In the genomic region with DNA sequence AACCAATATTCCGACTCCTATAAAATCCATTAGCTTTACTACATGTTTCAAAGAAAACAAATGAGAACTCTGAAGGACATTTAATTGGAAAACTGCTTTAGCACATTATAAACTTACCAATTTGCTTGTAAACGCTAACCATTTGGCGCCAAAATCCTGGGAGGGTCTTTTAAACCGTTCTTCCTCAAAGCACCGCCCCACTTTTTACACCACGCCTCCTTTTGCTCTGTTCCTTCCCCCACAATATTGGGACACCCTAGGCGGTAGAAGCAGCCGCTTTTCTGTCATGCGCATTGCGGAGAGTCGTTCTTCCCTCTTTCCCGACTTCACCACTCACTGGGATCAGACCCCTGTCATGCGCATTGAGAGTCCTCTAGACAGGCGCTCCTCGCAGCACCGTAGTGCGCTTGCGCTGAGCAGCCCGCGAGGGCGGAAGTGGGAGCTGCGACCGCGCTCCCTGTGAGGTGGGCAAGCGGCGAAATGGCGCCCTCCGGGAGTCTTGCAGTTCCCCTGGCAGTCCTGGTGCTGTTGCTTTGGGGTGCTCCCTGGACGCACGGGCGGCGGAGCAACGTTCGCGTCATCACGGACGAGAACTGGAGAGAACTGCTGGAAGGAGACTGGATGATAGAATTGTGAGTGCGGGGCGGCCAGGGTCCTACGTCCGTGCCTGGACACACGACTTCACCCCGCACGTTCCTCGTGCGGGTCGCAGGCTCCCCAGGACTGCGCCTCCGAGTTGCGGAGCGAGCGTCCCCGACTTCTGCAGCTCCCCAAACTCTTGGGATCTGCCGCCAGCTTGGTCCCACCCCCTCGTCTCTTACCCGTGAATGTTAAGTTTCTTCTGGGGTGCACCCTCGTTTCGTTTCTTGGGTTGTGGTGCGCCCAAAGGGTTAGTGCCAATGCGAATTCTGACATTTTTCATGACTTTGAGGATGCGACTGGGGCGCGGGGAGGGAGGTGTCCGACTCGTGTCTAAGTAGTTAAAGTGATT, we compare ENCODE assay signal across 8 cellular contexts. TPM values are rescaled to one million over a fixed set of nuclear protein-coding genes. Genes with fewer than 3 reads are reported as not detected.
DNase-seq lines count a peak whose midpoint lies in the region; ATAC-seq and TF ChIP-seq lines count a peak whose summit lies in the region.

A gene with protein sequence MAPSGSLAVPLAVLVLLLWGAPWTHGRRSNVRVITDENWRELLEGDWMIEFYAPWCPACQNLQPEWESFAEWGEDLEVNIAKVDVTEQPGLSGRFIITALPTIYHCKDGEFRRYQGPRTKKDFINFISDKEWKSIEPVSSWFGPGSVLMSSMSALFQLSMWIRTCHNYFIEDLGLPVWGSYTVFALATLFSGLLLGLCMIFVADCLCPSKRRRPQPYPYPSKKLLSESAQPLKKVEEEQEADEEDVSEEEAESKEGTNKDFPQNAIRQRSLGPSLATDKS (plus strand): TSS at position 435 of the 991 bp plus-strand sequence. CDS start 46 bp downstream, at position 481.

- ATAC-seq in HG02623 (IDR thresholded peaks at IDR 0.05; ENCODE audit: unreplicated experiment) (peak; percentile 85), SK-N-SH treated with all-trans-retinoic acid at 6 μM for 48 hours (peak; percentile 98), omental fat pad (ENCODE audit: low FRiP score) (peak; percentile 100)
- peak; percentile 89 to 92 for ATAC-seq in activated naive CD4-positive, alpha-beta T cell treated with anti-CD3 and anti-CD28 coated beads, Interleukin-2, amount 50 U/mL, for 72 hours

- TF ChIP-seq CTCF in omental fat pad (IDR thresholded peaks at IDR 0.05) = no peak

- H3K9me3 Mint-ChIP-seq in activated naive CD4-positive, alpha-beta T cell treated with anti-CD3 and anti-CD28 coated beads, Interleukin-2, amount 50 U/mL, for 72 hours = peaks cover 0 to 4% of the 10 kb centered on the region in 2 donors

- peak; percentile 96 for TF ChIP-seq POLR2A in GM10847 (IDR thresholded peaks at IDR 0.05; ENCODE audit: extremely low read depth, insufficient read length)

- DNase-seq in NCI-H1092 treated with DMSO at 0.1 percent for 48 hours (lab: John Stamatoyannopoulos, UW) (peak; percentile 100), glomerular visceral epithelial cell (ENCODE audit: extremely low spot score) (peak; percentile 99), omental fat pad (ENCODE audit: low spot score) (peak; percentile 71)
- peak; percentile 88 to 96 for DNase-seq in activated naive CD4-positive, alpha-beta T cell treated with anti-CD3 and anti-CD28 coated beads, Interleukin-2, amount 50 U/mL, for 72 hours (ENCODE audit: low spot score in 2 of 2)

- peak within 1 kb of the TSS; percentile 76 for H3K27ac ChIP-seq in temporal lobe (ENCODE audit: low read depth, low read length)

- H3K27ac Mint-ChIP-seq in activated naive CD4-positive, alpha-beta T cell treated with anti-CD3 and anti-CD28 coated beads, Interleukin-2, amount 50 U/mL, for 72 hours = no peak within 1 kb of the TSS

- H3K36me3 Mint-ChIP-seq in activated naive CD4-positive, alpha-beta T cell treated with anti-CD3 and anti-CD28 coated beads, Interleukin-2, amount 50 U/mL, for 72 hours = peaks cover 0 to 10% of the 10 kb centered on the region in 2 donors

TF ChIP-seq in SK-N-SH treated with all-trans-retinoic acid at 6 μM for 48 hours, 23 proteins besides CTCF, POLR2A, EP300 and RAD21:
- TF ChIP-seq ARNTL (CRISPR knock-in tag; IDR thresholded peaks at IDR 0.05; ENCODE audit: borderline replicate concordance, low read depth) (no peak), TCF4 (CRISPR knock-in tag; IDR thresholded peaks at IDR 0.05; ENCODE audit: borderline replicate concordance) (no peak), TOX (CRISPR knock-in tag; IDR thresholded peaks at IDR 0.05; ENCODE audit: borderline replicate concordance) (no peak), ISL1 (CRISPR knock-in tag; IDR thresholded peaks at IDR 0.05) (no peak), ZNF70 (CRISPR knock-in tag; IDR thresholded peaks at IDR 0.05) (no peak), ESRRG (CRISPR knock-in tag; IDR thresholded peaks at IDR 0.05) (no peak), PPARA (CRISPR knock-in tag; IDR thresholded peaks at IDR 0.05; ENCODE audit: borderline replicate concordance) (no peak), BACH2 (CRISPR knock-in tag; IDR thresholded peaks at IDR 0.05; ENCODE audit: borderline replicate concordance) (no peak), OSR1 (CRISPR knock-in tag; IDR thresholded peaks at IDR 0.05) (no peak), SNAI2 (CRISPR knock-in tag; IDR thresholded peaks at IDR 0.05) (no peak)
- TF ChIP-seq, protein P1, sequence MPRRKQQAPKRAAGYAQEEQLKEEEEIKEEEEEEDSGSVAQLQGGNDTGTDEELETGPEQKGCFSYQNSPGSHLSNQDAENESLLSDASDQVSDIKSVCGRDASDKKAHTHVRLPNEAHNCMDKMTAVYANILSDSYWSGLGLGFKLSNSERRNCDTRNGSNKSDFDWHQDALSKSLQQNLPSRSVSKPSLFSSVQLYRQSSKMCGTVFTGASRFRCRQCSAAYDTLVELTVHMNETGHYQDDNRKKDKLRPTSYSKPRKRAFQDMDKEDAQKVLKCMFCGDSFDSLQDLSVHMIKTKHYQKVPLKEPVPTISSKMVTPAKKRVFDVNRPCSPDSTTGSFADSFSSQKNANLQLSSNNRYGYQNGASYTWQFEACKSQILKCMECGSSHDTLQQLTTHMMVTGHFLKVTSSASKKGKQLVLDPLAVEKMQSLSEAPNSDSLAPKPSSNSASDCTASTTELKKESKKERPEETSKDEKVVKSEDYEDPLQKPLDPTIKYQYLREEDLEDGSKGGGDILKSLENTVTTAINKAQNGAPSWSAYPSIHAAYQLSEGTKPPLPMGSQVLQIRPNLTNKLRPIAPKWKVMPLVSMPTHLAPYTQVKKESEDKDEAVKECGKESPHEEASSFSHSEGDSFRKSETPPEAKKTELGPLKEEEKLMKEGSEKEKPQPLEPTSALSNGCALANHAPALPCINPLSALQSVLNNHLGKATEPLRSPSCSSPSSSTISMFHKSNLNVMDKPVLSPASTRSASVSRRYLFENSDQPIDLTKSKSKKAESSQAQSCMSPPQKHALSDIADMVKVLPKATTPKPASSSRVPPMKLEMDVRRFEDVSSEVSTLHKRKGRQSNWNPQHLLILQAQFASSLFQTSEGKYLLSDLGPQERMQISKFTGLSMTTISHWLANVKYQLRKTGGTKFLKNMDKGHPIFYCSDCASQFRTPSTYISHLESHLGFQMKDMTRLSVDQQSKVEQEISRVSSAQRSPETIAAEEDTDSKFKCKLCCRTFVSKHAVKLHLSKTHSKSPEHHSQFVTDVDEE (CRISPR knock-in tag; IDR thresholded peaks at IDR 0.05) = no peak
- TF ChIP-seq, protein P2, sequence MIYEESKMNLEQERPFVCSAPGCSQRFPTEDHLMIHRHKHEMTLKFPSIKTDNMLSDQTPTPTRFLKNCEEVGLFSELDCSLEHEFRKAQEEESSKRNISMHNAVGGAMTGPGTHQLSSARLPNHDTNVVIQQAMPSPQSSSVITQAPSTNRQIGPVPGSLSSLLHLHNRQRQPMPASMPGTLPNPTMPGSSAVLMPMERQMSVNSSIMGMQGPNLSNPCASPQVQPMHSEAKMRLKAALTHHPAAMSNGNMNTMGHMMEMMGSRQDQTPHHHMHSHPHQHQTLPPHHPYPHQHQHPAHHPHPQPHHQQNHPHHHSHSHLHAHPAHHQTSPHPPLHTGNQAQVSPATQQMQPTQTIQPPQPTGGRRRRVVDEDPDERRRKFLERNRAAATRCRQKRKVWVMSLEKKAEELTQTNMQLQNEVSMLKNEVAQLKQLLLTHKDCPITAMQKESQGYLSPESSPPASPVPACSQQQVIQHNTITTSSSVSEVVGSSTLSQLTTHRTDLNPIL (CRISPR knock-in tag; IDR thresholded peaks at IDR 0.05; ENCODE audit: low read depth) = no peak
TF ChIP-seq in SK-N-SH treated with all-trans-retinoic acid at 6 μM for 48 hours: peak in this region for 0.

RNA-seq across cellular contexts. Expression of the gene that starts here (rescaled TPM):
- total RNA-seq in activated naive CD4-positive, alpha-beta T cell treated with anti-CD3 and anti-CD28 coated beads, Interleukin-2, amount 50 U/mL, for 72 hours = 10 to 100 TPM; 41.8 to 46.9 TPM
- total RNA-seq in omental fat pad = 10 to 100 TPM; 30.0 to 37.8 (median 33.1) TPM
- total RNA-seq in temporal lobe = 16.2 TPM

Comparison
In these comparisons a context has a peak if more than half of its experiments do, and no peak if none do; other contexts are left out.
1. Peak in every context shown above with its lines: DNase-seq, ATAC-seq and H3K27ac ChIP-seq.